ENCODE assay signal across 16 cellular contexts in genomic region chr18:4333043-4333442, GRCh38.
DNase-seq lines count a peak whose midpoint lies in the region; ATAC-seq, FAIRE-seq and TF ChIP-seq lines count a peak whose summit lies in the region.
"Had no signal": no experiment of that assay in that cellular context is flagged by ENCODE, and none has a peak within 500 bp of the region (broad histone marks: within the 10 kb centered on the region; RNA-seq: fewer than 3 reads in every experiment).

No MANE protein-coding gene starts in this region.

- H2BK5ac ChIP-seq in H1 (ENCODE audit: low read depth, low read length): no peak overlapping the region

- no peak overlapping the region for H3K4me2 ChIP-seq in GM12878 (ENCODE audit: control insufficient read depth, insufficient read depth)
- H3K4me2 ChIP-seq in H1 (ENCODE audit: insufficient read depth in 1 of 2, low read depth in 2 of 2, low read length in 2 of 2): no peak overlapping the region
- H3K4me2 ChIP-seq: BLaER1 had no signal

- H3K27me3 ChIP-seq in GM12878 (replicated peaks in 1 of 2; ENCODE audit: control insufficient read depth in 2 of 2, insufficient read depth in 2 of 2, low read length in 1 of 2) (no peaks in the 10 kb centered on the region), H1 (replicated peaks in 1 of 4; ENCODE audit: control insufficient read depth in 3 of 4, extremely low read depth in 1 of 4, insufficient read depth in 3 of 4, low read length in 3 of 4) (no peaks in the 10 kb centered on the region)
- H3K27me3 ChIP-seq: BLaER1 had no signal

- H3K4ac ChIP-seq in H1 (replicated peaks; ENCODE audit: insufficient read length, low read depth, low read length): no peak overlapping the region

- no peaks in the 10 kb centered on the region for H3K9me3 ChIP-seq in GM12878 (replicated peaks; ENCODE audit: control insufficient read depth, insufficient read depth, low read length)
- H3K9me3 ChIP-seq in H1 (ENCODE audit: insufficient read depth in 2 of 2, low read depth in 1 of 2, low read length in 1 of 2): no peaks in the 10 kb centered on the region
- H3K9me3 ChIP-seq: BLaER1 had no signal

- no peak overlapping the region for H3K23ac ChIP-seq in H1 (ENCODE audit: insufficient read length)

- H2BK15ac ChIP-seq in H1 (ENCODE audit: low read length): no peak overlapping the region

- H2AFZ ChIP-seq in GM12878 (ENCODE audit: control insufficient read depth, low read depth, low read length): no peak overlapping the region
- no peak overlapping the region for H2AFZ ChIP-seq in H1 (ENCODE audit: low read length)

- H3K56ac ChIP-seq in H1 (replicated peaks; ENCODE audit: insufficient read length, low read depth, low read length): no peak overlapping the region

- no peak overlapping the region for H4K5ac ChIP-seq in H1 (ENCODE audit: insufficient read length, low read depth, low read length)

- H3K18ac ChIP-seq in H1 (ENCODE audit: extremely low read depth, low read length): no peak overlapping the region

- H3K14ac ChIP-seq in H1 (ENCODE audit: insufficient read length): no peak overlapping the region

- no peaks in the 10 kb centered on the region for H4K20me1 ChIP-seq in GM12878 (ENCODE audit: control insufficient read depth, insufficient read depth)
- H4K20me1 ChIP-seq in H1 (replicated peaks in 1 of 2; ENCODE audit: control insufficient read depth in 1 of 2, insufficient read depth in 2 of 2, low read length in 2 of 2): peaks cover 0 to 2% of the 10 kb centered on the region in 2 experiments
- H4K20me1 ChIP-seq: BLaER1 had no signal

- POLR2A ChIA-PET in GM12878 (lab: Charles Lee): interaction anchor here (0.6 to 1.2 kb wide), 6 partner anchors 10 to 54 kb away, joined by 3 to 6 read pairs (median 3); no protein-coding TSS in a partner anchor
- POLR2A ChIA-PET in H1 (lab: Charles Lee; ENCODE audit: partially characterized antibody): no interaction called here

- H3K9ac ChIP-seq in GM12878 (ENCODE audit: control insufficient read depth, insufficient read depth, low read length) (no peak overlapping the region), H1 (replicated peaks in 1 of 4; ENCODE audit: extremely low read depth in 1 of 4, low read depth in 3 of 4, low read length in 3 of 4) (no peak overlapping the region)
- H3K9ac ChIP-seq: BLaER1 had no signal

- H3K36me3 ChIP-seq in GM12878 (ENCODE audit: control insufficient read depth in 2 of 2, insufficient read depth in 2 of 2, low read length in 1 of 2): no peaks in the 10 kb centered on the region
- H3K36me3 ChIP-seq in H1 (ENCODE audit: control insufficient read depth in 2 of 4, insufficient read depth in 4 of 4, low read length in 3 of 4): no peaks in the 10 kb centered on the region
- H3K36me3 ChIP-seq: BLaER1 had no signal

- DNase-seq in NCI-H524 (lab: John Stamatoyannopoulos, UW) (peak; percentile 2 to 47), NCI-H524 treated with DMSO at 0.1 percent for 48 hours (lab: John Stamatoyannopoulos, UW) (no peak), GM12878 (ENCODE audit: low read depth, low spot score) (no peak), H1 (ENCODE audit: low read depth in 1 of 2, low spot score in 2 of 2) (no peak), urothelium cell line (ENCODE audit: low spot score) (no peak), iPS-NIHi11 (ENCODE audit: low spot score) (no peak)
- no peak for DNase-seq in activated naive CD4-positive, alpha-beta T cell treated with anti-CD3 and anti-CD28 coated beads, Interleukin-2, amount 50 U/mL, for 16 hours
- DNase-seq: 8988T; CD4-positive, alpha-beta memory T cell; GDM1; IMR-90 had no signal

- H3K27ac ChIP-seq in GM12878 (ENCODE audit: control insufficient read depth, insufficient read depth) (no peak overlapping the region), H1 (ENCODE audit: low read depth, low read length) (no peak overlapping the region)
- H3K27ac ChIP-seq: BLaER1 had no signal

- RAD21 ChIA-PET in GM12878 (lab: Charles Lee; ENCODE audit: unreplicated experiment): interaction anchor here (1.0 to 1.4 kb wide), 2 partner anchors 13 to 103 kb away, joined by 3 read pairs; no protein-coding TSS in a partner anchor

- intact Hi-C loops in GM12878 (cut with micrococcal nuclease; ENCODE audit: unreplicated experiment): no loop called here

- H3K4me3 ChIP-seq in GM12878 (no peak overlapping the region), H1 (ENCODE audit: extremely low read depth in 1 of 4, insufficient read depth in 2 of 4, low read depth in 3 of 4, low read length in 4 of 4) (no peak overlapping the region)
- H3K4me3 ChIP-seq: BLaER1, K562 had no signal

- no peak overlapping the region for H4K8ac ChIP-seq in H1 (ENCODE audit: extremely low read depth, insufficient read depth, low read length)

- TF ChIP-seq EP300 in GM12878 (IDR thresholded peaks at IDR 0.05; ENCODE audit: borderline replicate concordance in 1 of 2, control insufficient read depth in 1 of 2, low read depth in 2 of 2, low read length in 2 of 2) (no peak), H1 (IDR thresholded peaks at IDR 0.05; ENCODE audit: borderline replicate concordance in 1 of 2, low read depth in 2 of 2, low read length in 2 of 2) (no peak)

- no peak for TF ChIP-seq CTCF in GM12878 (IDR thresholded peaks at IDR 0.05 in 2 of 3, conservative IDR thresholded peaks at IDR 0.05 in 1 of 3; ENCODE audit: control insufficient read depth in 2 of 3, extremely low read depth in 1 of 3, insufficient read depth in 1 of 3, low read depth in 3 of 3, low read length in 3 of 3)
- TF ChIP-seq CTCF in H1 (IDR thresholded peaks at IDR 0.05; ENCODE audit: control extremely low read depth in 1 of 3, insufficient read depth in 1 of 3, low read depth in 1 of 3, low read length in 3 of 3): no peak

- H4K91ac ChIP-seq in H1 (replicated peaks; ENCODE audit: insufficient read length, low read length): peak overlapping the region; percentile 0

- H3K4me1 ChIP-seq in GM12878 (ENCODE audit: control insufficient read depth, insufficient read depth, low read length): no peaks in the 10 kb centered on the region
- H3K4me1 ChIP-seq in H1 (replicated peaks in 1 of 4; ENCODE audit: control insufficient read depth in 3 of 4, insufficient read depth in 4 of 4, low read length in 3 of 4): peaks cover 2 to 6% (median 4%) of the 10 kb centered on the region in 4 experiments; a peak in 4 of 7 replicates
- H3K4me1 ChIP-seq: BLaER1 had no signal

- 37% methylated on average over 5 of the region's 5 CpGs for WGBS in GM12878 (ENCODE audit: insufficient coverage, insufficient replicate concordance, low lambda C conversion rate, missing lambda C conversion rate)
- 93% methylated on average over 5 of the region's 5 CpGs; no CpG with 5 or more reads in 1 of the 2 experiments for WGBS in H1 (ENCODE audit: extremely low coverage in 1 of 2, insufficient coverage in 1 of 2, insufficient read length in 1 of 2, insufficient replicate concordance in 2 of 2, low coverage in 1 of 2, low lambda C conversion rate in 2 of 2, missing lambda C conversion rate in 1 of 2), 2 experiments

- H3K79me2 ChIP-seq in GM12878 (ENCODE audit: control insufficient read depth, insufficient read depth, low read length) (no peaks in the 10 kb centered on the region), H1 (ENCODE audit: control insufficient read depth in 1 of 2, insufficient read depth in 2 of 2, low read length in 2 of 2) (peaks cover 0 to 9% of the 10 kb centered on the region in 2 experiments; a peak in 1 of 4 replicates)

- H3K23me2 ChIP-seq in H1 (ENCODE audit: low read depth, low read length): no peaks in the 10 kb centered on the region

- no peak for FAIRE-seq in GM12878 (lab: Jason Lieb, UNC)
- no peak for FAIRE-seq in H1 (lab: Jason Lieb, UNC)
- peak; percentile 65 for FAIRE-seq in urothelium cell line (lab: Jason Lieb, UNC)
- FAIRE-seq: H54, HTR-8/SVneo, K562 had no signal

- H3K79me1 ChIP-seq in H1 (ENCODE audit: low read depth, low read length): no peaks in the 10 kb centered on the region

- H2AK5ac ChIP-seq in H1 (ENCODE audit: low read depth, low read length): no peak overlapping the region

- SMC1A ChIA-PET in GM12878 (lab: Charles Lee; ENCODE audit: uncharacterized antibody, unreplicated experiment): interaction anchor here (0.9 to 7.4 kb wide), 6 partner anchors 8 to 226 kb away, joined by 3 to 39 read pairs (median 4); no protein-coding TSS in a partner anchor

- CTCF ChIA-PET in GM12878 (lab: Yijun Ruan, JAX): no interaction called here
- CTCF ChIA-PET in H1 (lab: Charles Lee; ENCODE audit: partially characterized antibody): interaction anchor here (0.8 kb wide), 1 partner anchor 459 kb away, joined by 3 read pairs; no protein-coding TSS in a partner anchor

- ATAC-seq in GM12878: peak; percentile 17; the same call in 2 of the 3 replicates
- ATAC-seq in GM19467 (IDR thresholded peaks at IDR 0.05; ENCODE audit: unreplicated experiment): no peak
- ATAC-seq: K562 had no signal

- H2BK12ac ChIP-seq in H1 (ENCODE audit: low read depth, low read length): no peak overlapping the region

- TF ChIP-seq POLR2A in GM12878 (IDR thresholded peaks at IDR 0.05; ENCODE audit: low read depth, low read length): no peak
- TF ChIP-seq POLR2A in H1 (IDR thresholded peaks at IDR 0.05; ENCODE audit: control extremely low read depth in 1 of 2, low read depth in 2 of 2, low read length in 2 of 2): no peak

- H2BK20ac ChIP-seq in H1 (ENCODE audit: low read length): no peak overlapping the region

- H2BK120ac ChIP-seq in H1 (replicated peaks; ENCODE audit: low read depth, low read length): no peak overlapping the region

- TF ChIP-seq RAD21 in GM12878 (IDR thresholded peaks at IDR 0.05; ENCODE audit: insufficient read depth, low read depth, low read length) (no peak), H1 (IDR thresholded peaks at IDR 0.05 in 1 of 2, conservative IDR thresholded peaks at IDR 0.05 in 1 of 2; ENCODE audit: low read depth in 2 of 2, low read length in 2 of 2) (no peak)

- no TSS peak for BruUV-seq in GM12878 (replicated peaks; lab: Mats Ljungman, UMichigan)

- in situ Hi-C loops in GM12878 (cut with MboI): loop anchor here (25.0 kb wide), 1 partner anchor 1371 kb away; no protein-coding TSS in a partner anchor

TF ChIP-seq in GM12878, 131 proteins besides CTCF, POLR2A, EP300 and RAD21 (continues in another document):
- TF ChIP-seq RUNX3 (IDR thresholded peaks at IDR 0.05; ENCODE audit: low read length) (no peak), KAT2A (conservative IDR thresholded peaks at IDR 0.05; ENCODE audit: control insufficient read depth, low read depth, low read length) (no peak)

TF ChIP-seq in H1, 55 proteins besides CTCF, POLR2A, EP300 and RAD21 (continues in another document):
- TF ChIP-seq BCL11A (IDR thresholded peaks at IDR 0.05; ENCODE audit: low read depth in 2 of 2, low read length in 2 of 2) (no peak), SIN3A (conservative IDR thresholded peaks at IDR 0.05 in 1 of 2, IDR thresholded peaks at IDR 0.05 in 1 of 2; ENCODE audit: low read depth in 1 of 2, low read length in 2 of 2) (no peak), RXRA (IDR thresholded peaks at IDR 0.05; ENCODE audit: insufficient read depth, low read depth, low read length) (no peak), CREB1 (IDR thresholded peaks at IDR 0.05) (no peak), CEBPB (IDR thresholded peaks at IDR 0.05; ENCODE audit: low read depth, low read length) (no peak)

Comparison
In these comparisons a context has a peak if more than half of its experiments do, and no peak if none do; other contexts are left out.
1. DNase-seq: peak in NCI-H524 (2 of 2); none in NCI-H524 treated with DMSO at 0.1 percent for 48 hours (single experiment), GM12878 (single experiment), H1 (0 of 2), urothelium cell line (single experiment), activated naive CD4-positive, alpha-beta T cell treated with anti-CD3 and anti-CD28 coated beads, Interleukin-2, amount 50 U/mL, for 16 hours (single experiment) and iPS-NIHi11 (single experiment).